Comparison of ENCODE assay signal across 1 cellular context in genomic region chr9:136991993-136992818, GRCh38.
A peak's percentile ranks its signal among the peaks of the same experiment; 100 is the strongest.
TF ChIP-seq lines count a peak whose summit lies in the region.

Gene PAXX (plus strand): TSS chr9:136992422. CDS start chr9:136992444, 22 bp downstream.

TF ChIP-seq in GM12878, 131 proteins besides CTCF, POLR2A, EP300 and RAD21 (continued from another document):
- no peak for TF ChIP-seq ZBTB4 (CRISPR knock-in tag; IDR thresholded peaks at IDR 0.05)
- 0 out of 2 replicates have a peak, but pooled peaks have one; percentile 35 for TF ChIP-seq NBN (IDR thresholded peaks at IDR 0.05)
- no peak for TF ChIP-seq ATF2 (IDR thresholded peaks at IDR 0.05; ENCODE audit: low read length)
- TF ChIP-seq MEF2B (IDR thresholded peaks at IDR 0.05; ENCODE audit: partially characterized antibody, poor library complexity, severe bottlenecking): no peak
- TF ChIP-seq RB1 (IDR thresholded peaks at IDR 0.05; ENCODE audit: borderline replicate concordance): peak; percentile 78; the same call in 1 of the 2 replicates
- TF ChIP-seq HSF1 (IDR thresholded peaks at IDR 0.05; ENCODE audit: low read depth, low read length): no peak
- TF ChIP-seq POU2F2 (IDR thresholded peaks at IDR 0.05; ENCODE audit: borderline replicate concordance, low read depth, low read length): no peak
- no peak for TF ChIP-seq E2F8 (IDR thresholded peaks at IDR 0.05; ENCODE audit: low read depth, partially characterized antibody)
- no peak for TF ChIP-seq IKZF2 (IDR thresholded peaks at IDR 0.05)
- TF ChIP-seq NKRF (conservative IDR thresholded peaks at IDR 0.05): peak; percentile 78
- peak; percentile 74; the same call in 1 of the 2 replicates for TF ChIP-seq DPF2 (IDR thresholded peaks at IDR 0.05)
- TF ChIP-seq PKNOX1 (IDR thresholded peaks at IDR 0.05): peak; percentile 40
- peak; percentile 82 for TF ChIP-seq LARP7 (IDR thresholded peaks at IDR 0.05)
- TF ChIP-seq HDAC2 (IDR thresholded peaks at IDR 0.05): no peak
- peak; percentile 67; the same call in 1 of the 2 replicates for TF ChIP-seq SMAD5 (IDR thresholded peaks at IDR 0.05; ENCODE audit: low read depth)
- TF ChIP-seq ZBTB11 (CRISPR knock-in tag; IDR thresholded peaks at IDR 0.05): no peak
- no peak; the same call in 1 of the 2 replicates for TF ChIP-seq HCFC1 (IDR thresholded peaks at IDR 0.05; ENCODE audit: low read length)
- TF ChIP-seq RAD51 (IDR thresholded peaks at IDR 0.05): no peak
- TF ChIP-seq ZNF207 (IDR thresholded peaks at IDR 0.05; ENCODE audit: borderline replicate concordance): 0 out of 2 replicates have a peak, but pooled peaks have one; percentile 42
- TF ChIP-seq SUZ12 (IDR thresholded peaks at IDR 0.05; ENCODE audit: unreplicated experiment): no peak
- TF ChIP-seq TCF3 (IDR thresholded peaks at IDR 0.05; ENCODE audit: borderline replicate concordance, insufficient read depth, low read depth, low read length): 0 out of 2 replicates have a peak, but pooled peaks have one; percentile 54
- no peak for TF ChIP-seq ZZZ3 (IDR thresholded peaks at IDR 0.05; ENCODE audit: control insufficient read depth, insufficient read length, low read depth)
- TF ChIP-seq MAX (IDR thresholded peaks at IDR 0.05; ENCODE audit: low read depth, low read length): peak; percentile 81
- TF ChIP-seq ZBTB33 (IDR thresholded peaks at IDR 0.05): no peak
